Comparison of ENCODE assay signal across 11 cellular contexts in genomic region chr11:43327987-43328386, GRCh38. TPM values are rescaled to one million over a fixed set of nuclear protein-coding genes. Genes with fewer than 3 reads are reported as not detected.
DNase-seq lines count a peak whose midpoint lies in the region; ATAC-seq and TF ChIP-seq lines count a peak whose summit lies in the region.
"Had no signal": no experiment of that assay in that cellular context is flagged by ENCODE, and none has a peak within 500 bp of the region (broad histone marks: within the 10 kb centered on the region; RNA-seq: fewer than 3 reads in every experiment).

No MANE protein-coding gene starts in this region.

- H3K4me3 ChIP-seq in hepatocyte = no peak overlapping the region
- H3K4me3 ChIP-seq: tibial artery had no signal

- H4K20me1 ChIP-seq in hepatocyte (ENCODE audit: insufficient read depth, poor library complexity, severe bottlenecking) = no peaks in the 10 kb centered on the region

- no peaks in the 10 kb centered on the region for H3K4me1 ChIP-seq in hepatocyte (ENCODE audit: insufficient read depth)
- H3K4me1 ChIP-seq: tibial artery had no signal

- WGBS in hepatocyte (ENCODE audit: low lambda C conversion rate, missing lambda C conversion rate) = 62% methylated on average over 2 of the region's 2 CpGs

- no peaks in the 10 kb centered on the region for H3K27me3 ChIP-seq in hepatocyte
- H3K27me3 ChIP-seq: tibial artery had no signal

- no peaks in the 10 kb centered on the region for H3K9me3 ChIP-seq in hepatocyte (ENCODE audit: low read depth)
- H3K9me3 ChIP-seq: tibial artery had no signal

- H3K36me3 ChIP-seq in hepatocyte (replicated peaks; ENCODE audit: insufficient read depth, low read depth) = peaks cover 5% of the 10 kb centered on the region

- H2AFZ ChIP-seq in hepatocyte = no peak overlapping the region

- no peak overlapping the region for H3K27ac ChIP-seq in hepatocyte
- H3K27ac ChIP-seq: tibial artery had no signal

- H3K4me2 ChIP-seq in hepatocyte = no peak overlapping the region

- H3K9me2 ChIP-seq in hepatocyte (replicated peaks; ENCODE audit: insufficient read depth) = no peaks in the 10 kb centered on the region

- ATAC-seq in GM21825 (IDR thresholded peaks at IDR 0.05; ENCODE audit: unreplicated experiment) = no peak
- ATAC-seq in HG02610 (IDR thresholded peaks at IDR 0.05; ENCODE audit: unreplicated experiment) = no peak
- ATAC-seq in GM18505 (IDR thresholded peaks at IDR 0.05; ENCODE audit: unreplicated experiment) = no peak

- peak; percentile 42 for DNase-seq in AG08396 (ENCODE audit: low spot score)
- peak; percentile 88 for DNase-seq in HT1080 (ENCODE audit: low read depth)
- DNase-seq in amniotic stem cell (lab: John Stamatoyannopoulos, UW) = peak; percentile 37
- peak; percentile 44 for DNase-seq in hepatocyte (ENCODE audit: low spot score)
- DNase-seq in NCI-H1436 (lab: John Stamatoyannopoulos, UW) = no peak
- DNase-seq: COR-L47; stimulated activated CD4-positive, alpha-beta T cell treated with anti-CD3 and anti-CD28 coated beads, Interleukin-4, amount 100 ng/mL, for 4 hours; tibial artery had no signal

- no peaks in the 10 kb centered on the region for H3K79me2 ChIP-seq in hepatocyte

- TF ChIP-seq CTCF in hepatocyte (IDR thresholded peaks at IDR 0.05; ENCODE audit: poor library complexity) = no peak

- TF ChIP-seq POLR2A in GM18505 (IDR thresholded peaks at IDR 0.05; ENCODE audit: borderline replicate concordance, extremely low read depth, insufficient read depth, insufficient read length) = no peak

RNA-seq across cellular contexts. Expression of gene API5, which starts 16.2 kb away (rescaled TPM):
- 82.5 and 98.2 TPM in 2 replicates for total RNA-seq in HT1080 (2014; rRNA removed; shearing (Covaris generic))
- polyA plus RNA-seq in HT1080 (2015; cell fraction: cytosol; rRNA removed) = 109 and 131 TPM in 2 replicates
- 99.8 and 105 TPM in 2 replicates for polyA plus RNA-seq in HT1080 (2015; cell fraction: nucleus; rRNA removed)
- 86.9 and 107 TPM in 2 replicates for total RNA-seq in hepatocyte
- 40.0 and 44.8 TPM in 2 replicates for polyA plus RNA-seq in hepatocyte

RNA-seq across cellular contexts. Expression of gene TTC17, which starts 30.7 kb away (rescaled TPM):
- 29.0 and 29.9 TPM in 2 replicates for total RNA-seq in HT1080 (2014; rRNA removed; shearing (Covaris generic))
- polyA plus RNA-seq in HT1080 (2015; cell fraction: cytosol; rRNA removed) = 24.4 and 31.7 TPM in 2 replicates
- polyA plus RNA-seq in HT1080 (2015; cell fraction: nucleus; rRNA removed) = 168 and 191 TPM in 2 replicates
- 90.9 and 101 TPM in 2 replicates for total RNA-seq in hepatocyte
- 39.4 and 44.5 TPM in 2 replicates for polyA plus RNA-seq in hepatocyte
